20 cellular contexts compared by ENCODE assay signal in the genomic region with DNA sequence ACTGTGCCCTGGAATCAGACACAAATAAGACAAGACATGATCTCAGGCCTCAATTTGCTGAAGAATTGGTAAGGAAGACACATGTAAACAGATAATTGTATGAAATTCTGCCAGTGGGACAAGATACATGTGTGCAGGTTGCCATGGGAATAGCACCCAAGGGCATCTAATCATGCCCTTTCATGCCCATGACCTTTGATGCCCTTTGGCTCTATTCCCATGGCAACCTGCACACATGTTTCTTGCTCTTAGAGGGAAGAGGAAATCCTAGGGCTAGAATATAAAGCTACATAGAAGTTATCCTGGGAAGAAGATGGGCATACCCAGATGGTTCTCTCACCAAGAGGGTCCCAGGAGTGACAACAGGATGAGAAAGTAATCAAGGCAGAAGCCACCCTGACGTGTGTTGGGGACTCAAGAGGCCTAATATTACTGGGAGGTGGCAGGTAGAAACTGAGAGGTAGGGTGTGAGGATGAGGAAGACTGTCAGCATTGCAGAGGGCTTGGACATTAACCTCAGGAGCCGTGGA.
"Had no signal": no experiment of that assay in that cellular context is flagged by ENCODE, and none has a peak within 500 bp of the region (broad histone marks: within the 10 kb centered on the region; RNA-seq: fewer than 3 reads in every experiment).

No MANE protein-coding gene starts in this region.

- H3K4me3 Mint-ChIP-seq: activated naive CD4-positive, alpha-beta T cell treated with anti-CD3 and anti-CD28 coated beads, Interleukin-2, amount 50 U/mL, for 24 hours; neural crest cell; T-cell; T-helper 2 cell treated with Interferon-gamma antibody and Interleukin-4, amounts not matched to agents 5 μg/mL and 100 μg/mL, for 36 hours had no signal

- H3K9me3 ChIP-seq: body of pancreas, heart right ventricle, lower lobe of right lung, upper lobe of left lung had no signal

- H3K27me3 ChIP-seq: body of pancreas, heart right ventricle, upper lobe of left lung had no signal

- H3K27me3 Mint-ChIP-seq: progenitor cell of endocrine pancreas, T-cell had no signal

- H3K4me1 ChIP-seq: lower lobe of right lung, upper lobe of left lung had no signal

- ATAC-seq: body of pancreas, heart right ventricle, left colon, lower lobe of right lung, T-cell had no signal

- H3K4me1 Mint-ChIP-seq: naive B cell had no signal

- H3K9me3 Mint-ChIP-seq: activated naive CD4-positive, alpha-beta T cell treated with anti-CD3 and anti-CD28 coated beads, Interleukin-2, amount 50 U/mL, for 24 hours; naive B cell; T-cell; T-helper 2 cell treated with Interferon-gamma antibody and Interleukin-4, amounts not matched to agents 5 μg/mL and 100 μg/mL, for 36 hours had no signal

- H3K36me3 Mint-ChIP-seq: activated naive CD4-positive, alpha-beta T cell treated with anti-CD3 and anti-CD28 coated beads, Interleukin-2, amount 50 U/mL, for 24 hours; naive B cell; T-cell had no signal

- H3K27ac ChIP-seq: heart right ventricle, lower lobe of right lung, upper lobe of left lung, VCaP had no signal

- DNase-seq: activated CD4-positive, alpha-beta T cell treated with anti-CD3 and anti-CD28 coated beads, Interleukin-2, amount 50 U/mL, for 4 hours; activated gamma-delta T cell treated with Interleukin-2 at 50 U/mL for 16 hours; activated T-cell treated with anti-CD3 and anti-CD28 coated beads, Interleukin-2, amount 50 U/mL, for 1 hour; anterior cingulate cortex; body of pancreas; foreskin fibroblast; heart right ventricle; left colon; lower lobe of right lung; naive B cell; retina; stimulated activated CD4-positive, alpha-beta T cell treated with anti-CD3 and anti-CD28 coated beads, Interleukin-4, amount 100 ng/mL, for 24 hours; stimulated activated naive CD4-positive, alpha-beta T cell treated with Interleukin-2 at 50 U/mL for 16 hours; T-cell; upper lobe of left lung had no signal

- H3K27ac Mint-ChIP-seq: activated naive CD4-positive, alpha-beta T cell treated with anti-CD3 and anti-CD28 coated beads, Interleukin-2, amount 50 U/mL, for 24 hours; progenitor cell of endocrine pancreas; T-cell; T-helper 2 cell treated with Interferon-gamma antibody and Interleukin-4, amounts not matched to agents 5 μg/mL and 100 μg/mL, for 36 hours had no signal

- H3K4me3 ChIP-seq: body of pancreas, heart right ventricle, lower lobe of right lung, upper lobe of left lung had no signal
